13 cellular contexts compared by ENCODE assay signal in the genomic region with DNA sequence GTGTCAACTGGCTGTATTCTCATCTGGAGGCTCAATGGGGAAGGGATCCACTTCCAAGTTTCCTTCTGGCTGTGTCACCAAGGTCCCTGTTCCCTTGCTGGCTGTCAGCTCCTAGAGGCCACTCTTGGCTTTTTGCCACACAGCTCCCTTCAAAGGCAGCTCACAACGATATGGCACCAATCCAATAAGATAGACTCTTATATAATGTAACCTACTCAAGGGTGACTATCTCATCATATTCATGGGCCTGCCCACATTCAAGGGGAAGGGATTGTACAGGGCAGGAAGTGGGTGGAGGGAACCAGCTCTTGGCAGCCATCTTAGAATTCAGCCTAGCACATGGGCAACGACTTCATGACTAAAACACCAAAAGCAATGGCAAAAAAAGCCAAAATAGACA.
"Had no signal": no experiment of that assay in that cellular context is flagged by ENCODE, and none has a peak within 500 bp of the region (broad histone marks: within the 10 kb centered on the region; RNA-seq: fewer than 3 reads in every experiment).

No MANE protein-coding gene starts in this region.

- DNase-seq: activated CD4-positive, alpha-beta T cell treated with anti-CD3 and anti-CD28 coated beads, Interleukin-2, amount 10 ng/mL, durations not matched to agents 24 days and 14 days; activated CD4-positive, CD25-positive, alpha-beta regulatory T cell; activated CD8-positive, alpha-beta memory T cell treated with anti-CD3 and anti-CD28 coated beads, Interleukin-2, amount 50 U/mL, for 48 hours; activated gamma-delta T cell treated with Interleukin-2 at 50 U/mL for 16 hours; activated naive CD8-positive, alpha-beta T cell treated with anti-CD3 and anti-CD28 coated beads for 36 hours; amygdala; body of pancreas; caudate nucleus; midbrain; psoas muscle; right lobe of liver had no signal

- ATAC-seq: body of pancreas, esophagus mucosa, left lobe of liver, psoas muscle, right lobe of liver had no signal
